Comparison of ENCODE assay signal across 1 cellular context in genomic region chr7:105012503-105013282, GRCh38.
A peak's percentile ranks its signal among the peaks of the same experiment; 100 is the strongest.
TF ChIP-seq lines count a peak whose summit lies in the region.

No MANE protein-coding gene starts in this region.

TF ChIP-seq in HepG2, 621 proteins besides CTCF, POLR2A, EP300 and RAD21 (continued from another document and continues in another):
- TF ChIP-seq ZNF766 (CRISPR knock-in tag; IDR thresholded peaks at IDR 0.05; ENCODE audit: borderline replicate concordance) (peak; percentile 93), ELF1 (CRISPR knock-in tag; IDR thresholded peaks at IDR 0.05) (no peak; the same call in 1 of the 2 replicates), ELF4 (CRISPR knock-in tag; IDR thresholded peaks at IDR 0.05; ENCODE audit: borderline replicate concordance) (0 out of 2 replicates have a peak, but pooled peaks have one; percentile 17), ZNF512B (CRISPR knock-in tag; IDR thresholded peaks at IDR 0.05; ENCODE audit: borderline replicate concordance) (no peak), ZNF616 (CRISPR knock-in tag; IDR thresholded peaks at IDR 0.05; ENCODE audit: low read depth) (no peak), ZNF512 (CRISPR knock-in tag; IDR thresholded peaks at IDR 0.05) (no peak), ZNF460 (CRISPR knock-in tag; IDR thresholded peaks at IDR 0.05; ENCODE audit: borderline replicate concordance) (peak; percentile 35; the same call in 1 of the 2 replicates), PRPF4 (IDR thresholded peaks at IDR 0.05; ENCODE audit: low read depth, low read length, poor library complexity, severe bottlenecking) (peak; percentile 95), ZNF3 (CRISPR knock-in tag; IDR thresholded peaks at IDR 0.05) (peak; percentile 55; the same call in 1 of the 2 replicates), PBX3 (CRISPR knock-in tag; IDR thresholded peaks at IDR 0.05; ENCODE audit: borderline replicate concordance) (0 out of 2 replicates have a peak, but pooled peaks have one; percentile 5), GLI4 (CRISPR knock-in tag; IDR thresholded peaks at IDR 0.05; ENCODE audit: borderline replicate concordance) (no peak; the same call in 1 of the 2 replicates), ZNF350 (CRISPR knock-in tag; IDR thresholded peaks at IDR 0.05; ENCODE audit: borderline replicate concordance, low read depth) (peak; percentile 87), FOXP4 (CRISPR knock-in tag; IDR thresholded peaks at IDR 0.05) (peak; percentile 73), TSC22D2 (CRISPR knock-in tag; IDR thresholded peaks at IDR 0.05; ENCODE audit: borderline replicate concordance) (0 out of 2 replicates have a peak, but pooled peaks have one; percentile 24), SRY (CRISPR knock-in tag; IDR thresholded peaks at IDR 0.05) (no peak), JARID2 (CRISPR knock-in tag; IDR thresholded peaks at IDR 0.05; ENCODE audit: insufficient replicate concordance) (peak; percentile 18), HNRNPL (IDR thresholded peaks at IDR 0.05; ENCODE audit: low read depth, low read length) (peak; percentile 83), SNAI1 (CRISPR knock-in tag; IDR thresholded peaks at IDR 0.05; ENCODE audit: borderline replicate concordance) (peak; percentile 30; the same call in 1 of the 2 replicates), ZNF160 (CRISPR knock-in tag; IDR thresholded peaks at IDR 0.05) (no peak; the same call in 1 of the 2 replicates), RFX3 (CRISPR knock-in tag; IDR thresholded peaks at IDR 0.05) (no peak), MXD3 (CRISPR knock-in tag; IDR thresholded peaks at IDR 0.05) (peak; percentile 79; the same call in 1 of the 2 replicates), GFI1 (CRISPR knock-in tag; IDR thresholded peaks at IDR 0.05; ENCODE audit: borderline replicate concordance) (peak; percentile 80; the same call in 1 of the 2 replicates), ATF3 (CRISPR knock-in tag; IDR thresholded peaks at IDR 0.05) (peak; percentile 71), GATAD1 (CRISPR knock-in tag; IDR thresholded peaks at IDR 0.05) (peak; percentile 82), ETS1 (CRISPR knock-in tag; IDR thresholded peaks at IDR 0.05) (0 out of 2 replicates have a peak, but pooled peaks have one; percentile 43), TFE3 (CRISPR knock-in tag; IDR thresholded peaks at IDR 0.05) (peak; percentile 99), ZNF343 (CRISPR knock-in tag; IDR thresholded peaks at IDR 0.05) (peak; percentile 66; the same call in 1 of the 2 replicates), FOXM1 (CRISPR knock-in tag; IDR thresholded peaks at IDR 0.05) (no peak; the same call in 1 of the 2 replicates), HCFC1 (IDR thresholded peaks at IDR 0.05; ENCODE audit: low read depth, low read length) (no peak; the same call in 1 of the 2 replicates), ZNF451 (CRISPR knock-in tag; IDR thresholded peaks at IDR 0.05) (0 out of 2 replicates have a peak, but pooled peaks have one; percentile 80), SP4 (CRISPR knock-in tag; IDR thresholded peaks at IDR 0.05) (peak; percentile 67), ATF7-NPFF (CRISPR knock-in tag; IDR thresholded peaks at IDR 0.05; ENCODE audit: low read depth) (peak; percentile 77), ZBTB2 (CRISPR knock-in tag; IDR thresholded peaks at IDR 0.05; ENCODE audit: low read depth) (peak; percentile 69; the same call in 1 of the 2 replicates), TFAP4 (IDR thresholded peaks at IDR 0.05; ENCODE audit: borderline replicate concordance, low read depth) (peak; percentile 87; the same call in 1 of the 2 replicates), AKAP8 (CRISPR knock-in tag; IDR thresholded peaks at IDR 0.05) (peak; percentile 89), KMT2A (CRISPR knock-in tag; IDR thresholded peaks at IDR 0.05) (peak; percentile 91), HNRNPK (IDR thresholded peaks at IDR 0.05; ENCODE audit: low read depth, low read length, poor library complexity, severe bottlenecking) (peak; percentile 58), ZNF614 (CRISPR knock-in tag; IDR thresholded peaks at IDR 0.05; ENCODE audit: borderline replicate concordance) (peak; percentile 90; the same call in 1 of the 2 replicates), SKI (IDR thresholded peaks at IDR 0.05; ENCODE audit: partially characterized antibody) (peak; percentile 73), ZMAT3 (CRISPR knock-in tag; conservative IDR thresholded peaks at IDR 0.05) (peak; percentile 82; the same call in 1 of the 2 replicates), CREM (IDR thresholded peaks at IDR 0.05) (no peak; the same call in 1 of the 2 replicates), CREM (CRISPR knock-in tag; IDR thresholded peaks at IDR 0.05) (no peak), BCL6 (CRISPR knock-in tag; IDR thresholded peaks at IDR 0.05) (peak; percentile 70; the same call in 1 of the 2 replicates), THYN1 (CRISPR knock-in tag; IDR thresholded peaks at IDR 0.05; ENCODE audit: borderline replicate concordance, low read depth) (no peak; the same call in 1 of the 2 replicates), SP5 (CRISPR knock-in tag; IDR thresholded peaks at IDR 0.05; ENCODE audit: borderline replicate concordance, low read depth) (0 out of 2 replicates have a peak, but pooled peaks have one; percentile 9), CEBPZ (IDR thresholded peaks at IDR 0.05; ENCODE audit: low read length) (no peak)
